In the genomic region with DNA sequence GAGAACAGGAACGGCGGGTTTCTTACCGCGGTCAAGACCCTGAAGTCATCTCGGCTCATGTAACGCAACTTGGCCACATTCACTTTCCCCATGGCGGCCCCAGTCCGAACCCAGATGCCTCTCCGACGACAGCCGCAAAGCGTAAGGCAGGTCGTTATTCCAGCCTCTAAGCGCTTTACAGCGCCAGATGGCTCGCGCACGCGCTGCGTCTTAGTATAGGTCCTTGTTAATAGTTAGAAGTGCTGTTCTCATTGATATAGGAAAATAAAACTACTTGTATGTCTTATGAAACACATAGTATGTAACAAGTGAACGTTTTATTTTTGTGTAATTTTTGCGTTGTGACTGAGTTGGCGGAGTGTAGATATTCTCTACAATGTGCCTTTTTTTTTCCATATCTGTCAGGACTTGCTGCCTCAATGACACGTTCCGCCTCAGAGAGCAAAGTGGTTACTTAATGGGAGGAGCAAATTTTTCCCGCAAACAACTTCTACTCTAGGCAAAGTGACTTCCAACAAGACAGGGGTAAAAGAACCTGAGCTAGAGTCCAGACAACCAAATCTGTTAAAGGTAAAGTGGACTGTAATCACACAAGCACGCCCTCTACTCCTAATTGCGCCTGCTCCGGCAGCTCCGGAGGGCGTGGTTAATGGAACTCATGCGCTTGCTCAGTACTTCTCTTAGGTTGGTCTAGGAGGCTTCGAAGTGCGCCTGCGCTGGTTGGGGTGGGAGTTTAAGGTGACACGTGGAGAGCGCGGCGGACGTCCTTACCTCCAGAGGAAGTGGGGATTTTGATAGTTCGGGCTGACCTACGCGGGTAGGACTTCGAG, we compare ENCODE assay signal across 1 cellular context.
A peak's percentile ranks its signal among the peaks of the same experiment; 100 is the strongest.
TF ChIP-seq lines count a peak whose summit lies in the region.

A gene (minus strand): TSS at position 148 of the 830 bp plus-strand sequence. CDS start 56 bp downstream, at position 92.

TF ChIP-seq in HepG2, 621 proteins besides CTCF, POLR2A, EP300 and RAD21 (continued from another document and continues in another):
- TF ChIP-seq, protein P1, sequence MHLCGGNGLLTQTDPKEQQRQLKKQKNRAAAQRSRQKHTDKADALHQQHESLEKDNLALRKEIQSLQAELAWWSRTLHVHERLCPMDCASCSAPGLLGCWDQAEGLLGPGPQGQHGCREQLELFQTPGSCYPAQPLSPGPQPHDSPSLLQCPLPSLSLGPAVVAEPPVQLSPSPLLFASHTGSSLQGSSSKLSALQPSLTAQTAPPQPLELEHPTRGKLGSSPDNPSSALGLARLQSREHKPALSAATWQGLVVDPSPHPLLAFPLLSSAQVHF (CRISPR knock-in tag; IDR thresholded peaks at IDR 0.05), result 0 out of 2 replicates have a peak, but pooled peaks have one; percentile 59
- no peak for TF ChIP-seq ZNF235 (CRISPR knock-in tag; IDR thresholded peaks at IDR 0.05; ENCODE audit: borderline replicate concordance)
- 0 out of 2 replicates have a peak, but pooled peaks have one; percentile 50 for TF ChIP-seq ZNF616 (CRISPR knock-in tag; IDR thresholded peaks at IDR 0.05; ENCODE audit: low read depth)
- no peak for TF ChIP-seq ZNF382 (CRISPR knock-in tag; IDR thresholded peaks at IDR 0.05; ENCODE audit: borderline replicate concordance)
- TF ChIP-seq, protein P2, sequence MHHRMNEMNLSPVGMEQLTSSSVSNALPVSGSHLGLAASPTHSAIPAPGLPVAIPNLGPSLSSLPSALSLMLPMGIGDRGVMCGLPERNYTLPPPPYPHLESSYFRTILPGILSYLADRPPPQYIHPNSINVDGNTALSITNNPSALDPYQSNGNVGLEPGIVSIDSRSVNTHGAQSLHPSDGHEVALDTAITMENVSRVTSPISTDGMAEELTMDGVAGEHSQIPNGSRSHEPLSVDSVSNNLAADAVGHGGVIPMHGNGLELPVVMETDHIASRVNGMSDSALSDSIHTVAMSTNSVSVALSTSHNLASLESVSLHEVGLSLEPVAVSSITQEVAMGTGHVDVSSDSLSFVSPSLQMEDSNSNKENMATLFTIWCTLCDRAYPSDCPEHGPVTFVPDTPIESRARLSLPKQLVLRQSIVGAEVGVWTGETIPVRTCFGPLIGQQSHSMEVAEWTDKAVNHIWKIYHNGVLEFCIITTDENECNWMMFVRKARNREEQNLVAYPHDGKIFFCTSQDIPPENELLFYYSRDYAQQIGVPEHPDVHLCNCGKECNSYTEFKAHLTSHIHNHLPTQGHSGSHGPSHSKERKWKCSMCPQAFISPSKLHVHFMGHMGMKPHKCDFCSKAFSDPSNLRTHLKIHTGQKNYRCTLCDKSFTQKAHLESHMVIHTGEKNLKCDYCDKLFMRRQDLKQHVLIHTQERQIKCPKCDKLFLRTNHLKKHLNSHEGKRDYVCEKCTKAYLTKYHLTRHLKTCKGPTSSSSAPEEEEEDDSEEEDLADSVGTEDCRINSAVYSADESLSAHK (CRISPR knock-in tag; IDR thresholded peaks at IDR 0.05; ENCODE audit: borderline replicate concordance), result no peak; the same call in 1 of the 2 replicates
- TF ChIP-seq, protein P3, sequence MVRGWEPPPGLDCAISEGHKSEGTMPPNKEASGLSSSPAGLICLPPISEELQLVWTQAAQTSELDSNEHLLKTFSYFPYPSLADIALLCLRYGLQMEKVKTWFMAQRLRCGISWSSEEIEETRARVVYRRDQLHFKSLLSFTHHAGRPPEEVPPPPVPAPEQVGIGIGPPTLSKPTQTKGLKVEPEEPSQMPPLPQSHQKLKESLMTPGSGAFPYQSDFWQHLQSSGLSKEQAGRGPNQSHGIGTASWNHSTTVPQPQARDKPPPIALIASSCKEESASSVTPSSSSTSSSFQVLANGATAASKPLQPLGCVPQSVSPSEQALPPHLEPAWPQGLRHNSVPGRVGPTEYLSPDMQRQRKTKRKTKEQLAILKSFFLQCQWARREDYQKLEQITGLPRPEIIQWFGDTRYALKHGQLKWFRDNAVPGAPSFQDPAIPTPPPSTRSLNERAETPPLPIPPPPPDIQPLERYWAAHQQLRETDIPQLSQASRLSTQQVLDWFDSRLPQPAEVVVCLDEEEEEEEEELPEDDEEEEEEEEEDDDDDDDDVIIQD (CRISPR knock-in tag; IDR thresholded peaks at IDR 0.05; ENCODE audit: low read depth), result peak; percentile 52; the same call in 1 of the 2 replicates
- TF ChIP-seq, protein P4, sequence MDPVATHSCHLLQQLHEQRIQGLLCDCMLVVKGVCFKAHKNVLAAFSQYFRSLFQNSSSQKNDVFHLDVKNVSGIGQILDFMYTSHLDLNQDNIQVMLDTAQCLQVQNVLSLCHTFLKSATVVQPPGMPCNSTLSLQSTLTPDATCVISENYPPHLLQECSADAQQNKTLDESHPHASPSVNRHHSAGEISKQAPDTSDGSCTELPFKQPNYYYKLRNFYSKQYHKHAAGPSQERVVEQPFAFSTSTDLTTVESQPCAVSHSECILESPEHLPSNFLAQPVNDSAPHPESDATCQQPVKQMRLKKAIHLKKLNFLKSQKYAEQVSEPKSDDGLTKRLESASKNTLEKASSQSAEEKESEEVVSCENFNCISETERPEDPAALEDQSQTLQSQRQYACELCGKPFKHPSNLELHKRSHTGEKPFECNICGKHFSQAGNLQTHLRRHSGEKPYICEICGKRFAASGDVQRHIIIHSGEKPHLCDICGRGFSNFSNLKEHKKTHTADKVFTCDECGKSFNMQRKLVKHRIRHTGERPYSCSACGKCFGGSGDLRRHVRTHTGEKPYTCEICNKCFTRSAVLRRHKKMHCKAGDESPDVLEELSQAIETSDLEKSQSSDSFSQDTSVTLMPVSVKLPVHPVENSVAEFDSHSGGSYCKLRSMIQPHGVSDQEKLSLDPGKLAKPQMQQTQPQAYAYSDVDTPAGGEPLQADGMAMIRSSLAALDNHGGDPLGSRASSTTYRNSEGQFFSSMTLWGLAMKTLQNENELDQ (CRISPR knock-in tag; IDR thresholded peaks at IDR 0.05; ENCODE audit: borderline replicate concordance), result no peak
- TF ChIP-seq, protein P5, sequence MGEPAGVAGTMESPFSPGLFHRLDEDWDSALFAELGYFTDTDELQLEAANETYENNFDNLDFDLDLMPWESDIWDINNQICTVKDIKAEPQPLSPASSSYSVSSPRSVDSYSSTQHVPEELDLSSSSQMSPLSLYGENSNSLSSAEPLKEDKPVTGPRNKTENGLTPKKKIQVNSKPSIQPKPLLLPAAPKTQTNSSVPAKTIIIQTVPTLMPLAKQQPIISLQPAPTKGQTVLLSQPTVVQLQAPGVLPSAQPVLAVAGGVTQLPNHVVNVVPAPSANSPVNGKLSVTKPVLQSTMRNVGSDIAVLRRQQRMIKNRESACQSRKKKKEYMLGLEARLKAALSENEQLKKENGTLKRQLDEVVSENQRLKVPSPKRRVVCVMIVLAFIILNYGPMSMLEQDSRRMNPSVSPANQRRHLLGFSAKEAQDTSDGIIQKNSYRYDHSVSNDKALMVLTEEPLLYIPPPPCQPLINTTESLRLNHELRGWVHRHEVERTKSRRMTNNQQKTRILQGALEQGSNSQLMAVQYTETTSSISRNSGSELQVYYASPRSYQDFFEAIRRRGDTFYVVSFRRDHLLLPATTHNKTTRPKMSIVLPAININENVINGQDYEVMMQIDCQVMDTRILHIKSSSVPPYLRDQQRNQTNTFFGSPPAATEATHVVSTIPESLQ (CRISPR knock-in tag; conservative IDR thresholded peaks at IDR 0.05), result no peak
- TF ChIP-seq MAFK (conservative IDR thresholded peaks at IDR 0.05 in 1 of 2, IDR thresholded peaks at IDR 0.05 in 1 of 2; ENCODE audit: low read length in 2 of 2), result no peak
- no peak for TF ChIP-seq FOXP1 (IDR thresholded peaks at IDR 0.05)
- no peak for TF ChIP-seq FOXP1 (CRISPR knock-in tag; IDR thresholded peaks at IDR 0.05)
- peak; percentile 69; the same call in 1 of the 2 replicates for TF ChIP-seq ZNF670 (CRISPR knock-in tag; IDR thresholded peaks at IDR 0.05; ENCODE audit: borderline replicate concordance)
- TF ChIP-seq, protein P6, sequence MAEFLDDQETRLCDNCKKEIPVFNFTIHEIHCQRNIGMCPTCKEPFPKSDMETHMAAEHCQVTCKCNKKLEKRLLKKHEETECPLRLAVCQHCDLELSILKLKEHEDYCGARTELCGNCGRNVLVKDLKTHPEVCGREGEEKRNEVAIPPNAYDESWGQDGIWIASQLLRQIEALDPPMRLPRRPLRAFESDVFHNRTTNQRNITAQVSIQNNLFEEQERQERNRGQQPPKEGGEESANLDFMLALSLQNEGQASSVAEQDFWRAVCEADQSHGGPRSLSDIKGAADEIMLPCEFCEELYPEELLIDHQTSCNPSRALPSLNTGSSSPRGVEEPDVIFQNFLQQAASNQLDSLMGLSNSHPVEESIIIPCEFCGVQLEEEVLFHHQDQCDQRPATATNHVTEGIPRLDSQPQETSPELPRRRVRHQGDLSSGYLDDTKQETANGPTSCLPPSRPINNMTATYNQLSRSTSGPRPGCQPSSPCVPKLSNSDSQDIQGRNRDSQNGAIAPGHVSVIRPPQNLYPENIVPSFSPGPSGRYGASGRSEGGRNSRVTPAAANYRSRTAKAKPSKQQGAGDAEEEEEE (CRISPR knock-in tag; IDR thresholded peaks at IDR 0.05; ENCODE audit: borderline replicate concordance), result no peak
- peak; percentile 56; the same call in 1 of the 2 replicates for TF ChIP-seq CBX5 (CRISPR knock-in tag; IDR thresholded peaks at IDR 0.05; ENCODE audit: borderline replicate concordance)
- TF ChIP-seq ZNF12 (CRISPR knock-in tag; IDR thresholded peaks at IDR 0.05), result 0 out of 2 replicates have a peak, but pooled peaks have one; percentile 23
- TF ChIP-seq ZNF34 (CRISPR knock-in tag; IDR thresholded peaks at IDR 0.05; ENCODE audit: borderline replicate concordance), result no peak
- TF ChIP-seq, protein P7, sequence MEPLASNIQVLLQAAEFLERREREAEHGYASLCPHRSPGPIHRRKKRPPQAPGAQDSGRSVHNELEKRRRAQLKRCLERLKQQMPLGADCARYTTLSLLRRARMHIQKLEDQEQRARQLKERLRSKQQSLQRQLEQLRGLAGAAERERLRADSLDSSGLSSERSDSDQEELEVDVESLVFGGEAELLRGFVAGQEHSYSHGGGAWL (CRISPR knock-in tag; IDR thresholded peaks at IDR 0.05), result peak; percentile 68; the same call in 1 of the 2 replicates
- TF ChIP-seq TCF7L2 (IDR thresholded peaks at IDR 0.05; ENCODE audit: low read depth, low read length), result no peak
- TF ChIP-seq ZNF772 (CRISPR knock-in tag; IDR thresholded peaks at IDR 0.05), result peak; percentile 63; the same call in 1 of the 2 replicates
- TF ChIP-seq NFIC (IDR thresholded peaks at IDR 0.05; ENCODE audit: low read length), result 0 out of 2 replicates have a peak, but pooled peaks have one; percentile 35
- TF ChIP-seq, protein P8, sequence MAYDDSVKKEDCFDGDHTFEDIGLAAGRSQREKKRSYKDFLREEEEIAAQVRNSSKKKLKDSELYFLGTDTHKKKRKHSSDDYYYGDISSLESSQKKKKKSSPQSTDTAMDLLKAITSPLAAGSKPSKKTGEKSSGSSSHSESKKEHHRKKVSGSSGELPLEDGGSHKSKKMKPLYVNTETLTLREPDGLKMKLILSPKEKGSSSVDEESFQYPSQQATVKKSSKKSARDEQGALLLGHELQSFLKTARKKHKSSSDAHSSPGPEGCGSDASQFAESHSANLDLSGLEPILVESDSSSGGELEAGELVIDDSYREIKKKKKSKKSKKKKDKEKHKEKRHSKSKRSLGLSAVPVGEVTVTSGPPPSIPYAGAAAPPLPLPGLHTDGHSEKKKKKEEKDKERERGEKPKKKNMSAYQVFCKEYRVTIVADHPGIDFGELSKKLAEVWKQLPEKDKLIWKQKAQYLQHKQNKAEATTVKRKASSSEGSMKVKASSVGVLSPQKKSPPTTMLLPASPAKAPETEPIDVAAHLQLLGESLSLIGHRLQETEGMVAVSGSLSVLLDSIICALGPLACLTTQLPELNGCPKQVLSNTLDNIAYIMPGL (CRISPR knock-in tag; IDR thresholded peaks at IDR 0.05; ENCODE audit: borderline replicate concordance in 1 of 2, low read depth in 1 of 2), result peak in 1 of 2 experiments; percentile 73; a peak in 2 of 4 replicates
- TF ChIP-seq ZNF883 (CRISPR knock-in tag; IDR thresholded peaks at IDR 0.05; ENCODE audit: not compliant biosample characterization), result peak; percentile 66
- TF ChIP-seq, protein P9, sequence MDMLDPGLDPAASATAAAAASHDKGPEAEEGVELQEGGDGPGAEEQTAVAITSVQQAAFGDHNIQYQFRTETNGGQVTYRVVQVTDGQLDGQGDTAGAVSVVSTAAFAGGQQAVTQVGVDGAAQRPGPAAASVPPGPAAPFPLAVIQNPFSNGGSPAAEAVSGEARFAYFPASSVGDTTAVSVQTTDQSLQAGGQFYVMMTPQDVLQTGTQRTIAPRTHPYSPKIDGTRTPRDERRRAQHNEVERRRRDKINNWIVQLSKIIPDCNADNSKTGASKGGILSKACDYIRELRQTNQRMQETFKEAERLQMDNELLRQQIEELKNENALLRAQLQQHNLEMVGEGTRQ (IDR thresholded peaks at IDR 0.05; ENCODE audit: low read depth, low read length), result peak; percentile 41; the same call in 1 of the 2 replicates
- TF ChIP-seq, protein P9 (CRISPR knock-in tag; IDR thresholded peaks at IDR 0.05; ENCODE audit: borderline replicate concordance), result peak; percentile 67; the same call in 1 of the 2 replicates
- TF ChIP-seq, protein P10, sequence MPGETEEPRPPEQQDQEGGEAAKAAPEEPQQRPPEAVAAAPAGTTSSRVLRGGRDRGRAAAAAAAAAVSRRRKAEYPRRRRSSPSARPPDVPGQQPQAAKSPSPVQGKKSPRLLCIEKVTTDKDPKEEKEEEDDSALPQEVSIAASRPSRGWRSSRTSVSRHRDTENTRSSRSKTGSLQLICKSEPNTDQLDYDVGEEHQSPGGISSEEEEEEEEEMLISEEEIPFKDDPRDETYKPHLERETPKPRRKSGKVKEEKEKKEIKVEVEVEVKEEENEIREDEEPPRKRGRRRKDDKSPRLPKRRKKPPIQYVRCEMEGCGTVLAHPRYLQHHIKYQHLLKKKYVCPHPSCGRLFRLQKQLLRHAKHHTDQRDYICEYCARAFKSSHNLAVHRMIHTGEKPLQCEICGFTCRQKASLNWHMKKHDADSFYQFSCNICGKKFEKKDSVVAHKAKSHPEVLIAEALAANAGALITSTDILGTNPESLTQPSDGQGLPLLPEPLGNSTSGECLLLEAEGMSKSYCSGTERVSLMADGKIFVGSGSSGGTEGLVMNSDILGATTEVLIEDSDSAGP (CRISPR knock-in tag; IDR thresholded peaks at IDR 0.05; ENCODE audit: borderline replicate concordance), result peak; percentile 64
- TF ChIP-seq, protein P11, sequence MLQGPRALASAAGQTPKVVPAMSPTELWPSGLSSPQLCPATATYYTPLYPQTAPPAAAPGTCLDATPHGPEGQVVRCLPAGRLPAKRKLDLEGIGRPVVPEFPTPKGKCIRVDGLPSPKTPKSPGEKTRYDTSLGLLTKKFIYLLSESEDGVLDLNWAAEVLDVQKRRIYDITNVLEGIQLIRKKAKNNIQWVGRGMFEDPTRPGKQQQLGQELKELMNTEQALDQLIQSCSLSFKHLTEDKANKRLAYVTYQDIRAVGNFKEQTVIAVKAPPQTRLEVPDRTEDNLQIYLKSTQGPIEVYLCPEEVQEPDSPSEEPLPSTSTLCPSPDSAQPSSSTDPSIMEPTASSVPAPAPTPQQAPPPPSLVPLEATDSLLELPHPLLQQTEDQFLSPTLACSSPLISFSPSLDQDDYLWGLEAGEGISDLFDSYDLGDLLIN (CRISPR knock-in tag; IDR thresholded peaks at IDR 0.05; ENCODE audit: borderline replicate concordance), result peak; percentile 75; the same call in 1 of the 2 replicates
- TF ChIP-seq FIP1L1 (IDR thresholded peaks at IDR 0.05; ENCODE audit: borderline replicate concordance, insufficient read depth, low read depth, low read length), result no peak
- peak; percentile 80 for TF ChIP-seq THAP11 (CRISPR knock-in tag; IDR thresholded peaks at IDR 0.05)
- no peak for TF ChIP-seq SOX6 (IDR thresholded peaks at IDR 0.05)
- TF ChIP-seq SOX6 (CRISPR knock-in tag; IDR thresholded peaks at IDR 0.05), result 0 out of 2 replicates have a peak, but pooled peaks have one; percentile 3
